Comparison of ENCODE assay signal across 17 cellular contexts in genomic region chr6:95587989-95588388, GRCh38. TPM values are rescaled to one million over a fixed set of nuclear protein-coding genes. Genes with fewer than 3 reads are reported as not detected.
DNase-seq lines count a peak whose midpoint lies in the region; ATAC-seq, FAIRE-seq and TF ChIP-seq lines count a peak whose summit lies in the region.
"Had no signal": no experiment of that assay in that cellular context is flagged by ENCODE, and none has a peak within 500 bp of the region (broad histone marks: within the 10 kb centered on the region; RNA-seq: fewer than 3 reads in every experiment).

No MANE protein-coding gene starts in this region.

- no peak overlapping the region for H2AFZ ChIP-seq in mesenchymal stem cell (ENCODE audit: low read depth, low read length)

- H3K79me1 ChIP-seq in mesenchymal stem cell (replicated peaks; ENCODE audit: low read length, poor library complexity, severe bottlenecking), result peaks cover 10% of the 10 kb centered on the region

- FAIRE-seq in GM19239 (lab: Jason Lieb, UNC), result peak; percentile 73
- FAIRE-seq: HTR-8/SVneo had no signal

- H3K27me3 Mint-ChIP-seq in activated naive CD8-positive, alpha-beta T cell, result no peaks in the 10 kb centered on the region
- H3K27me3 Mint-ChIP-seq in activated naive CD8-positive, alpha-beta T cell treated with anti-CD3 and anti-CD28 coated beads for 36 hours, result no peaks in the 10 kb centered on the region
- H3K27me3 Mint-ChIP-seq in activated B cell treated with CpG ODN at 0.5 μM for 24 hours, result no peaks in the 10 kb centered on the region

- H3K4ac ChIP-seq in mesenchymal stem cell (ENCODE audit: low read depth in 1 of 2, low read length in 2 of 2), result no peak overlapping the region

- H2BK15ac ChIP-seq in mesenchymal stem cell (ENCODE audit: low read depth, poor library complexity, severe bottlenecking), result no peak overlapping the region

- H4K91ac ChIP-seq in mesenchymal stem cell (ENCODE audit: low read length), result no peak overlapping the region

- no CpG with 5 or more reads among the region's 1 CpG for WGBS in mesenchymal stem cell

- no peaks in the 10 kb centered on the region for H3K27me3 ChIP-seq in mesenchymal stem cell (ENCODE audit: control insufficient read depth in 1 of 2, insufficient read depth in 1 of 2, low read length in 2 of 2)
- H3K27me3 ChIP-seq: breast epithelium, esophagus squamous epithelium, left lung, ovary had no signal

- no peak for DNase-seq in activated naive CD8-positive, alpha-beta T cell treated with anti-CD3 and anti-CD28 coated beads for 36 hours
- DNase-seq in GM19239 (ENCODE audit: insufficient read length, low spot score) (no peak), activated B cell treated with CpG ODN at 0.5 μM for 24 hours (no peak), Kasumi-1 (lab: John Stamatoyannopoulos, UW) (no peak), GM19240 (ENCODE audit: insufficient read length, low spot score) (no peak), mesenchymal stem cell (no peak)
- DNase-seq: esophagus squamous epithelium, GDM1, HCEC 1CT, left lung, NCI-H146, NCI-H2227 treated with DMSO at 0.1 percent for 48 hours, ovary had no signal

- H3K9me3 ChIP-seq in mesenchymal stem cell (ENCODE audit: control insufficient read depth, low read length), result peaks cover 12% of the 10 kb centered on the region
- H3K9me3 ChIP-seq: ovary had no signal

- H2AK5ac ChIP-seq in mesenchymal stem cell (ENCODE audit: low read length, severe bottlenecking), result no peak overlapping the region

- peak overlapping the region; percentile 53 for H3K4me3 Mint-ChIP-seq in activated naive CD8-positive, alpha-beta T cell
- H3K4me3 Mint-ChIP-seq in activated naive CD8-positive, alpha-beta T cell treated with anti-CD3 and anti-CD28 coated beads for 36 hours, result no peak overlapping the region
- H3K4me3 Mint-ChIP-seq in activated B cell treated with CpG ODN at 0.5 μM for 24 hours, result peak overlapping the region; percentile 8

- intact Hi-C loops in activated B cell treated with CpG ODN at 0.5 μM for 24 hours (cut with micrococcal nuclease), result loop anchor here (1.0 kb wide), 1 partner anchor 10 kb away; no protein-coding TSS in a partner anchor

- peaks cover 3% of the 10 kb centered on the region in 2 experiments for H3K36me3 ChIP-seq in mesenchymal stem cell (ENCODE audit: control insufficient read depth in 1 of 2, insufficient read depth in 2 of 2, low read depth in 1 of 2, low read length in 2 of 2)
- H3K36me3 ChIP-seq: breast epithelium, esophagus squamous epithelium, left lung, ovary had no signal

- CTCF ChIA-PET in activated B cell treated with CpG ODN at 0.5 μM for 24 hours (lab: Charles Lee), result no interaction called here

- H3K4me1 Mint-ChIP-seq in activated naive CD8-positive, alpha-beta T cell (ENCODE audit: low read depth), result peaks cover 42% of the 10 kb centered on the region
- H3K4me1 Mint-ChIP-seq in activated naive CD8-positive, alpha-beta T cell treated with anti-CD3 and anti-CD28 coated beads for 36 hours, result peaks cover 19% of the 10 kb centered on the region
- H3K4me1 Mint-ChIP-seq in activated B cell treated with CpG ODN at 0.5 μM for 24 hours, result peaks cover 11% of the 10 kb centered on the region

- no peak overlapping the region for H3K23ac ChIP-seq in mesenchymal stem cell (ENCODE audit: low read length in 2 of 2)

- H3K27ac Mint-ChIP-seq in activated naive CD8-positive, alpha-beta T cell, result no peak overlapping the region
- no peak overlapping the region for H3K27ac Mint-ChIP-seq in activated naive CD8-positive, alpha-beta T cell treated with anti-CD3 and anti-CD28 coated beads for 36 hours
- no peak overlapping the region for H3K27ac Mint-ChIP-seq in activated B cell treated with CpG ODN at 0.5 μM for 24 hours

- ATAC-seq in activated B cell treated with CpG ODN at 0.5 μM for 24 hours (ENCODE audit: low read depth), result no peak
- ATAC-seq: left lung, sciatic nerve had no signal

- no peak overlapping the region for H3K9ac ChIP-seq in mesenchymal stem cell (ENCODE audit: low read length)

- no peak overlapping the region for H3K4me2 ChIP-seq in mesenchymal stem cell (ENCODE audit: low read length, poor library complexity, severe bottlenecking)

- H2BK5ac ChIP-seq in mesenchymal stem cell (ENCODE audit: low read depth, low read length, poor library complexity, severe bottlenecking), result no peak overlapping the region

- no peak overlapping the region for H3K18ac ChIP-seq in mesenchymal stem cell (ENCODE audit: low read depth in 1 of 2, low read length in 2 of 2)

- TF ChIP-seq CTCF in activated B cell treated with CpG ODN at 0.5 μM for 24 hours (IDR thresholded peaks at IDR 0.05), result no peak

- H3K9me3 Mint-ChIP-seq in activated naive CD8-positive, alpha-beta T cell (ENCODE audit: low read depth), result peaks cover 15% of the 10 kb centered on the region
- peaks cover 9% of the 10 kb centered on the region for H3K9me3 Mint-ChIP-seq in activated naive CD8-positive, alpha-beta T cell treated with anti-CD3 and anti-CD28 coated beads for 36 hours
- peaks cover 10% of the 10 kb centered on the region for H3K9me3 Mint-ChIP-seq in activated B cell treated with CpG ODN at 0.5 μM for 24 hours

- H3K36me3 Mint-ChIP-seq in activated naive CD8-positive, alpha-beta T cell, result peaks cover 34% of the 10 kb centered on the region
- H3K36me3 Mint-ChIP-seq in activated naive CD8-positive, alpha-beta T cell treated with anti-CD3 and anti-CD28 coated beads for 36 hours, result peaks cover 48% of the 10 kb centered on the region
- H3K36me3 Mint-ChIP-seq in activated B cell treated with CpG ODN at 0.5 μM for 24 hours (ENCODE audit: low read depth), result peaks cover 32% of the 10 kb centered on the region

- POLR2A ChIA-PET in activated B cell treated with CpG ODN at 0.5 μM for 24 hours (lab: Charles Lee), result no interaction called here

- no peak overlapping the region for H2BK12ac ChIP-seq in mesenchymal stem cell (ENCODE audit: low read length in 2 of 2)

- no peak overlapping the region for H3K27ac ChIP-seq in mesenchymal stem cell (ENCODE audit: low read length, poor library complexity, severe bottlenecking)
- H3K27ac ChIP-seq: breast epithelium, esophagus squamous epithelium, left lung, ovary had no signal

- H3K4me3 ChIP-seq in mesenchymal stem cell (ENCODE audit: insufficient read depth in 1 of 2, low read depth in 1 of 2, low read length in 2 of 2), result no peak overlapping the region
- H3K4me3 ChIP-seq: breast epithelium, esophagus squamous epithelium, left lung, ovary had no signal

- no peak overlapping the region for H4K8ac ChIP-seq in mesenchymal stem cell (ENCODE audit: low read length)

- H3K14ac ChIP-seq in mesenchymal stem cell (ENCODE audit: low read length in 2 of 2), result no peak overlapping the region

- no peaks in the 10 kb centered on the region for H3K4me1 ChIP-seq in mesenchymal stem cell (ENCODE audit: control insufficient read depth, insufficient read depth, low read depth, low read length)
- H3K4me1 ChIP-seq: breast epithelium, left lung had no signal

- no peak overlapping the region for H2BK120ac ChIP-seq in mesenchymal stem cell (ENCODE audit: low read depth, low read length)

RNA-seq across cellular contexts. Expression of gene MANEA, which starts 10.7 kb away (rescaled TPM):
- total RNA-seq in activated naive CD8-positive, alpha-beta T cell treated with anti-CD3 and anti-CD28 coated beads for 36 hours, result 10 to 100 TPM; 17.0 to 17.9 TPM
- total RNA-seq in activated B cell treated with CpG ODN at 0.5 μM for 24 hours, result 5.0 and 7.5 TPM in 2 replicates
- polyA plus RNA-seq in mesenchymal stem cell (2013, experiment 1 of 2), result 13.9 TPM
- 15.9 TPM for polyA plus RNA-seq in mesenchymal stem cell (2013, experiment 2 of 2)
